ENCODE assay signal across 17 cellular contexts in the genomic region with DNA sequence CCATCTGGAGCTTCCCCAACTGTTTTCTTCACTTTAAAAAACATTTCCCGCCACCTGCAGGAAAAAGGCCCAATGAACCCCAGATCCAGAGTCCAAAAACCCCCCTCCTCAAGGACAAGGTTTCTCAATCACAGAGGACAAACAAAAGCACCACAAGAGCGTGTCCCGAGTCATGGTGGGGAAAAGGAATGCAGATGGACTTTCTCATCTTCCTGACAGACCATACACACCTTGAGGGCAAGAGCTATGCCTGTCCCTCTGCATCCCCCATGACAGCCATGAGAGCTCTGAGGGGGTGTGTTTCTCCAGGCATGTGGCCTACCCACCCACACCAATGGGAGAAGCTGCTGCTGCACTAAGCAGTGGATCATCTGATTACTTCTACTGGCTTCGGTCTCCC. TPM values are rescaled to one million over a fixed set of nuclear protein-coding genes. Genes with fewer than 3 reads are reported as not detected.
DNase-seq lines count a peak whose midpoint lies in the region; ATAC-seq, FAIRE-seq and TF ChIP-seq lines count a peak whose summit lies in the region.
"Had no signal": no experiment of that assay in that cellular context is flagged by ENCODE, and none has a peak within 500 bp of the region (broad histone marks: within the 10 kb centered on the region; RNA-seq: fewer than 3 reads in every experiment).

No MANE protein-coding gene starts in this region.

- peaks cover 6% of the 10 kb centered on the region for H3K4me1 Mint-ChIP-seq in activated T-helper 1 cell treated with anti-CD3 and anti-CD28 coated beads, Interleukin-12 subunit alpha, Interleukin-12 subunit beta, Interleukin-2, Interleukin-4 antibody, amounts not matched to agents 30 ng/mL and 10 ng/mL and 1 ng/mL, durations not matched to agents 14 hours and 24 hours and 36 hours (ENCODE audit: low read depth)
- H3K4me1 Mint-ChIP-seq in neural crest cell = no peaks in the 10 kb centered on the region

- peak overlapping the region; percentile 26; the same call in 1 of the 2 replicates for H3K4me2 ChIP-seq in HepG2 (ENCODE audit: low read depth, low read length)

- no peak for TF ChIP-seq CTCF in HepG2 (CRISPR knock-in tag; IDR thresholded peaks at IDR 0.05)
- TF ChIP-seq CTCF in right lobe of liver (IDR thresholded peaks at IDR 0.05) = no peak
- TF ChIP-seq CTCF in dorsolateral prefrontal cortex (IDR thresholded peaks at IDR 0.05 in 54 of 56, conservative IDR thresholded peaks at IDR 0.05 in 2 of 56; ENCODE audit: low read depth in 1 of 56, partially characterized antibody in 56 of 56) = no peak
- TF ChIP-seq CTCF in neural crest cell (conservative IDR thresholded peaks at IDR 0.05) = no peak

- H3K9ac ChIP-seq in HepG2 (ENCODE audit: insufficient read depth, low read depth, low read length) = 0 out of 2 replicates have a peak overlapping the region, but pooled peaks have one; percentile 13

- DNase-seq in HepG2 (ENCODE audit: low spot score) = peak; percentile 70
- no peak for DNase-seq in right lobe of liver
- DNase-seq in activated T-helper 1 cell treated with anti-CD3 and anti-CD28 coated beads, Interleukin-12 subunit alpha, Interleukin-12 subunit beta, Interleukin-2, Interleukin-4 antibody, amounts not matched to agents 30 ng/mL and 10 ng/mL and 1 ng/mL, durations not matched to agents 14 hours and 24 hours and 36 hours (ENCODE audit: low spot score) = no peak
- DNase-seq in dorsolateral prefrontal cortex = no peak
- DNase-seq in neural crest cell (ENCODE audit: low read depth, low spot score) = no peak
- DNase-seq in urothelium cell line (ENCODE audit: low spot score) = no peak
- no peak for DNase-seq in NCI-H2107 treated with DMSO at 0.1 percent for 48 hours (lab: John Stamatoyannopoulos, UW; ENCODE audit: unreplicated experiment)
- DNase-seq: 8988T; CD4-positive, CD25-positive, alpha-beta regulatory T cell; DMS53; HFFc6; IMR-90 had no signal

- CTCF ChIA-PET in HepG2 (lab: Yijun Ruan, JAX; ENCODE audit: low intra/inter-chr PET ratio, low total read pairs) = no interaction called here

- H3K27me3 Mint-ChIP-seq in activated T-helper 1 cell treated with anti-CD3 and anti-CD28 coated beads, Interleukin-12 subunit alpha, Interleukin-12 subunit beta, Interleukin-2, Interleukin-4 antibody, amounts not matched to agents 30 ng/mL and 10 ng/mL and 1 ng/mL, durations not matched to agents 14 hours and 24 hours and 36 hours (ENCODE audit: insufficient read depth) = no peaks in the 10 kb centered on the region
- no peaks in the 10 kb centered on the region for H3K27me3 Mint-ChIP-seq in neural crest cell (ENCODE audit: low read depth)
- H3K27me3 Mint-ChIP-seq: CD4-positive, CD25-positive, alpha-beta regulatory T cell had no signal

- H3K9me3 Mint-ChIP-seq in activated T-helper 1 cell treated with anti-CD3 and anti-CD28 coated beads, Interleukin-12 subunit alpha, Interleukin-12 subunit beta, Interleukin-2, Interleukin-4 antibody, amounts not matched to agents 30 ng/mL and 10 ng/mL and 1 ng/mL, durations not matched to agents 14 hours and 24 hours and 36 hours = no peaks in the 10 kb centered on the region
- no peaks in the 10 kb centered on the region for H3K9me3 Mint-ChIP-seq in neural crest cell
- H3K9me3 Mint-ChIP-seq: CD4-positive, CD25-positive, alpha-beta regulatory T cell; HFFc6 had no signal

- H3K9me3 ChIP-seq in HepG2 (ENCODE audit: low read length) = no peaks in the 10 kb centered on the region
- H3K9me3 ChIP-seq in right lobe of liver = no peaks in the 10 kb centered on the region
- H3K9me3 ChIP-seq: BLaER1 treated with 17β-estradiol and CSF1 and Interleukin-3, amounts not matched to agents 10 nM and 100 nM; HAP-1 had no signal

- no peak for TF ChIP-seq RAD21 in HepG2 (CRISPR knock-in tag; IDR thresholded peaks at IDR 0.05)

- H3K4me3 ChIP-seq in HepG2 (replicated peaks in 1 of 3; ENCODE audit: insufficient read depth in 1 of 3, low read depth in 2 of 3, low read length in 3 of 3) = no peak overlapping the region
- H3K4me3 ChIP-seq in right lobe of liver = no peak overlapping the region
- no peak overlapping the region for H3K4me3 ChIP-seq in dorsolateral prefrontal cortex
- H3K4me3 ChIP-seq: BLaER1 treated with 17β-estradiol and CSF1 and Interleukin-3, amounts not matched to agents 10 nM and 100 nM; HAP-1 had no signal

- intact Hi-C loops in HepG2 (cut with micrococcal nuclease; ENCODE audit: unreplicated experiment) (loop anchor here (2.0 kb wide), 1 partner anchor 41 kb away; a partner anchor contains a TSS), right lobe of liver (cut with DNase I) (no loop called here), dorsolateral prefrontal cortex (cut with DNase I) (no loop called here)
- intact Hi-C loops in activated T-helper 1 cell treated with anti-CD3 and anti-CD28 coated beads, Interleukin-12 subunit alpha, Interleukin-12 subunit beta, Interleukin-2, Interleukin-4 antibody, amounts not matched to agents 30 ng/mL and 10 ng/mL and 1 ng/mL, durations not matched to agents 14 hours and 24 hours and 36 hours (cut with micrococcal nuclease) = no loop called here

- no TSS peak for BruUV-seq in HepG2 (replicated peaks; lab: Mats Ljungman, UMichigan)

- H3K27me3 ChIP-seq in HepG2 (ENCODE audit: control insufficient read depth in 1 of 2, insufficient read depth in 2 of 2, low read length in 2 of 2) (no peaks in the 10 kb centered on the region), right lobe of liver (no peaks in the 10 kb centered on the region), dorsolateral prefrontal cortex (no peaks in the 10 kb centered on the region)
- H3K27me3 ChIP-seq: BLaER1 treated with 17β-estradiol and CSF1 and Interleukin-3, amounts not matched to agents 10 nM and 100 nM had no signal

- peaks cover 47% of the 10 kb centered on the region for H3K4me1 ChIP-seq in HepG2 (ENCODE audit: insufficient read depth, low read length)
- H3K4me1 ChIP-seq in right lobe of liver = peaks cover 0 to 18% (median 0%) of the 10 kb centered on the region in 4 donors
- H3K4me1 ChIP-seq: HAP-1 had no signal

- H3K79me2 ChIP-seq in HepG2 (ENCODE audit: insufficient read depth, low read length) = no peaks in the 10 kb centered on the region

- TF ChIP-seq EP300 in HepG2 (IDR thresholded peaks at IDR 0.05; ENCODE audit: low read depth in 2 of 2, low read length in 2 of 2) (peak in 1 of 2 experiments; percentile 80; a peak in 2 of 4 replicates), HepG2 (CRISPR knock-in tag; IDR thresholded peaks at IDR 0.05; ENCODE audit: borderline replicate concordance) (no peak)

- POLR2A ChIA-PET in HepG2 (lab: Yijun Ruan, JAX) = interaction anchor here (0.9 to 3.4 kb wide), 12 partner anchors 9 to 84 kb away, joined by 3 to 38 read pairs (median 6); a partner anchor contains a TSS

- TF ChIP-seq POLR2A in HepG2 (IDR thresholded peaks at IDR 0.05; ENCODE audit: insufficient read depth in 1 of 2, low read depth in 2 of 2, low read length in 2 of 2) = no peak
- TF ChIP-seq POLR2A in right lobe of liver (IDR thresholded peaks at IDR 0.05) = no peak

- no peaks in the 10 kb centered on the region for H4K20me1 ChIP-seq in HepG2 (ENCODE audit: insufficient read depth, low read length)

- H2AFZ ChIP-seq in HepG2 (ENCODE audit: low read length) = no peak overlapping the region

- H3K36me3 Mint-ChIP-seq in activated T-helper 1 cell treated with anti-CD3 and anti-CD28 coated beads, Interleukin-12 subunit alpha, Interleukin-12 subunit beta, Interleukin-2, Interleukin-4 antibody, amounts not matched to agents 30 ng/mL and 10 ng/mL and 1 ng/mL, durations not matched to agents 14 hours and 24 hours and 36 hours (ENCODE audit: low read depth) = peaks cover 20% of the 10 kb centered on the region
- H3K36me3 Mint-ChIP-seq in neural crest cell (ENCODE audit: low read depth) = peaks cover 4% of the 10 kb centered on the region

- H3K27ac Mint-ChIP-seq in activated T-helper 1 cell treated with anti-CD3 and anti-CD28 coated beads, Interleukin-12 subunit alpha, Interleukin-12 subunit beta, Interleukin-2, Interleukin-4 antibody, amounts not matched to agents 30 ng/mL and 10 ng/mL and 1 ng/mL, durations not matched to agents 14 hours and 24 hours and 36 hours = peak overlapping the region; percentile 23
- H3K27ac Mint-ChIP-seq in neural crest cell (ENCODE audit: unreplicated experiment) = peak overlapping the region; percentile 78

- no peak overlapping the region for H3K4me3 Mint-ChIP-seq in activated T-helper 1 cell treated with anti-CD3 and anti-CD28 coated beads, Interleukin-12 subunit alpha, Interleukin-12 subunit beta, Interleukin-2, Interleukin-4 antibody, amounts not matched to agents 30 ng/mL and 10 ng/mL and 1 ng/mL, durations not matched to agents 14 hours and 24 hours and 36 hours
- H3K4me3 Mint-ChIP-seq in neural crest cell = no peak overlapping the region
- H3K4me3 Mint-ChIP-seq: CD4-positive, CD25-positive, alpha-beta regulatory T cell; HFFc6 had no signal

- FAIRE-seq in HepG2 (lab: Jason Lieb, UNC) = peak; percentile 89
- no peak for FAIRE-seq in urothelium cell line (lab: Jason Lieb, UNC)
- FAIRE-seq: H1 had no signal

- 29% methylated on average over 4 of the region's 4 CpGs for WGBS in HepG2 (ENCODE audit: low lambda C conversion rate)
- WGBS in right lobe of liver (ENCODE audit: insufficient coverage, low coverage, low lambda C conversion rate, missing lambda C conversion rate) = 67% methylated on average over 2 of the region's 4 CpGs

- in situ Hi-C loops in HepG2 (cut with HindIII; ENCODE audit: extremely low pct_ligation_motif_present, low pct_unique_long_range_greater_than_20kb) = no loop called here

- no peaks in the 10 kb centered on the region for H3K36me3 ChIP-seq in HepG2 (replicated peaks in 1 of 2; ENCODE audit: control insufficient read depth in 1 of 2, insufficient read depth in 2 of 2, low read length in 2 of 2)
- peaks cover 0 to 21% (median 9%) of the 10 kb centered on the region in 4 donors for H3K36me3 ChIP-seq in right lobe of liver

- peak overlapping the region; percentile 53 for H3K27ac ChIP-seq in HepG2 (ENCODE audit: extremely low read length, insufficient read depth, low read length)
- no peak overlapping the region for H3K27ac ChIP-seq in right lobe of liver
- peak overlapping the region in 47 of 59 donors; percentile 18 to 93 (median 81) for H3K27ac ChIP-seq in dorsolateral prefrontal cortex
- H3K27ac ChIP-seq: HL-60 had no signal

- ATAC-seq in HepG2 = peak; percentile 43
- ATAC-seq in right lobe of liver = no peak
- ATAC-seq in GM18520 (IDR thresholded peaks at IDR 0.05; ENCODE audit: unreplicated experiment) = no peak

RNA-seq across cellular contexts. Expression of a gene that starts 9.0 kb away (rescaled TPM):
- total RNA-seq in HepG2 (2016; rRNA removed; fragmentation: Illumina TruSeq; extraction: Trizol) (3.6 and 5.1 TPM in 2 replicates), right lobe of liver (10 to 100 TPM; 15.7 to 25.9 (median 21.3) TPM), dorsolateral prefrontal cortex (10 to 100 TPM; 14.5 to 47.7 (median 28.6) TPM), neural crest cell (21.7 and 22.5 TPM in 2 replicates)
- 0.61 and 1.2 TPM in 2 replicates for total RNA-seq in HepG2 (2016; cell fraction: cytosol; rRNA removed; fragmentation: Illumina TruSeq; extraction: Trizol; ENCODE audit: low read depth)
- total RNA-seq in HepG2 (2016; cell fraction: insoluble cytoplasmic fraction; rRNA removed; fragmentation: Illumina TruSeq; extraction: Trizol) = 2.9 and 4.9 TPM in 2 replicates
- 2.1 TPM in 2 replicates for total RNA-seq in HepG2 (2016; cell fraction: membrane; rRNA removed; fragmentation: Illumina TruSeq; extraction: Trizol)
- total RNA-seq in HepG2 (2016; cell fraction: nucleus; rRNA removed; fragmentation: Illumina TruSeq; extraction: Trizol) = 5.5 and 5.6 TPM in 2 replicates
- polyA plus RNA-seq in HepG2 (2011; rRNA removed) = 6.7 and 8.5 TPM in 2 replicates
- polyA plus RNA-seq in HepG2 (2011; cell fraction: cytosol; rRNA removed) = 5.0 and 6.5 TPM in 2 replicates
- 46.4 and 54.7 TPM in 2 replicates for polyA plus RNA-seq in HepG2 (2011; cell fraction: nucleus; rRNA removed)
- polyA plus RNA-seq in HepG2 (2012) = 8.5 and 12.2 TPM in 2 replicates
- polyA plus RNA-seq in HepG2 (2016; cell fraction: cytosol; fragmentation: Illumina TruSeq; extraction: Trizol; ENCODE audit: low read depth) = 0.38 and 0.54 TPM in 2 replicates
- 2.3 and 3.1 TPM in 2 replicates for polyA plus RNA-seq in HepG2 (2016; cell fraction: insoluble cytoplasmic fraction; fragmentation: Illumina TruSeq; extraction: Trizol; ENCODE audit: low read depth)
- 1.00 and 1.0 TPM in 2 replicates for polyA plus RNA-seq in HepG2 (2016; cell fraction: membrane; fragmentation: Illumina TruSeq; extraction: Trizol; ENCODE audit: low read depth)
- 8.5 and 8.9 TPM in 2 replicates for polyA plus RNA-seq in HepG2 (2016; cell fraction: nucleus; fragmentation: Illumina TruSeq; extraction: Trizol; ENCODE audit: insufficient read depth, low read depth)
- polyA minus RNA-seq in HepG2 (2011; rRNA and poly(A)+ RNA removed; ENCODE audit: low replicate concordance) = 13.3 and 14.3 TPM in 2 replicates
- polyA minus RNA-seq in HepG2 (2011; cell fraction: cytosol; rRNA and poly(A)+ RNA removed) = 4.7 and 7.1 TPM in 2 replicates
- 7.8 and 8.2 TPM in 2 replicates for polyA minus RNA-seq in HepG2 (2011; cell fraction: nucleus; rRNA and poly(A)+ RNA removed)
- 20.9 TPM in 2 replicates for total RNA-seq in activated T-helper 1 cell treated with anti-CD3 and anti-CD28 coated beads, Interleukin-12 subunit alpha, Interleukin-12 subunit beta, Interleukin-2, Interleukin-4 antibody, amounts not matched to agents 30 ng/mL and 10 ng/mL and 1 ng/mL, durations not matched to agents 14 hours and 24 hours and 36 hours

RNA-seq across cellular contexts. Expression of a gene that starts 9.4 kb away (rescaled TPM):
- 7.0 and 7.3 TPM in 2 replicates for total RNA-seq in HepG2 (2016; rRNA removed; fragmentation: Illumina TruSeq; extraction: Trizol)
- 3.1 and 3.3 TPM in 2 replicates for total RNA-seq in HepG2 (2016; cell fraction: cytosol; rRNA removed; fragmentation: Illumina TruSeq; extraction: Trizol; ENCODE audit: low read depth)
- total RNA-seq in HepG2 (2016; cell fraction: insoluble cytoplasmic fraction; rRNA removed; fragmentation: Illumina TruSeq; extraction: Trizol) = 6.8 and 9.0 TPM in 2 replicates
- total RNA-seq in HepG2 (2016; cell fraction: membrane; rRNA removed; fragmentation: Illumina TruSeq; extraction: Trizol) = 3.4 and 3.5 TPM in 2 replicates
- 3.4 and 3.9 TPM in 2 replicates for total RNA-seq in HepG2 (2016; cell fraction: nucleus; rRNA removed; fragmentation: Illumina TruSeq; extraction: Trizol)
- 2.8 and 3.8 TPM in 2 replicates for polyA plus RNA-seq in HepG2 (2011; rRNA removed)
- 4.4 and 5.1 TPM in 2 replicates for polyA plus RNA-seq in HepG2 (2011; cell fraction: cytosol; rRNA removed)
- polyA plus RNA-seq in HepG2 (2011; cell fraction: nucleus; rRNA removed) = 3.3 and 3.5 TPM in 2 replicates
- 1.8 and 3.1 TPM in 2 replicates for polyA plus RNA-seq in HepG2 (2012)
- 2.8 and 3.0 TPM in 2 replicates for polyA plus RNA-seq in HepG2 (2016; cell fraction: cytosol; fragmentation: Illumina TruSeq; extraction: Trizol; ENCODE audit: low read depth)
- 7.2 and 7.5 TPM in 2 replicates for polyA plus RNA-seq in HepG2 (2016; cell fraction: insoluble cytoplasmic fraction; fragmentation: Illumina TruSeq; extraction: Trizol; ENCODE audit: low read depth)
- 2.2 and 2.4 TPM in 2 replicates for polyA plus RNA-seq in HepG2 (2016; cell fraction: membrane; fragmentation: Illumina TruSeq; extraction: Trizol; ENCODE audit: low read depth)
- 6.3 and 6.4 TPM in 2 replicates for polyA plus RNA-seq in HepG2 (2016; cell fraction: nucleus; fragmentation: Illumina TruSeq; extraction: Trizol; ENCODE audit: insufficient read depth, low read depth)
- polyA minus RNA-seq in HepG2 (2011; rRNA and poly(A)+ RNA removed; ENCODE audit: low replicate concordance) = 0.33 and 2.7 TPM in 2 replicates
- 0.79 and 1.4 TPM in 2 replicates for polyA minus RNA-seq in HepG2 (2011; cell fraction: cytosol; rRNA and poly(A)+ RNA removed)
- 0.52 and 0.62 TPM in 2 replicates for polyA minus RNA-seq in HepG2 (2011; cell fraction: nucleus; rRNA and poly(A)+ RNA removed)
- total RNA-seq in right lobe of liver = 100 to 1,000 TPM in 3 of 6 experiments, 10 to 100 TPM in 3; 13.7 to 470 (median 107) TPM
- 0.54 and 0.60 TPM in 2 replicates for total RNA-seq in activated T-helper 1 cell treated with anti-CD3 and anti-CD28 coated beads, Interleukin-12 subunit alpha, Interleukin-12 subunit beta, Interleukin-2, Interleukin-4 antibody, amounts not matched to agents 30 ng/mL and 10 ng/mL and 1 ng/mL, durations not matched to agents 14 hours and 24 hours and 36 hours
- total RNA-seq in dorsolateral prefrontal cortex = 1 to 10 TPM; 1.0 to 9.9 (median 3.9) TPM
- 1.5 and 1.8 TPM in 2 replicates for total RNA-seq in neural crest cell
- total RNA-seq: IMR-90 had no signal

RNA-seq across cellular contexts. Expression of a gene that starts 14.4 kb away (rescaled TPM):
- total RNA-seq in HepG2 (2016; rRNA removed; fragmentation: Illumina TruSeq; extraction: Trizol) = 55.6 and 60.4 TPM in 2 replicates
- 8.7 and 10.0 TPM in 2 replicates for total RNA-seq in HepG2 (2016; cell fraction: cytosol; rRNA removed; fragmentation: Illumina TruSeq; extraction: Trizol; ENCODE audit: low read depth)
- 50.4 and 57.8 TPM in 2 replicates for total RNA-seq in HepG2 (2016; cell fraction: insoluble cytoplasmic fraction; rRNA removed; fragmentation: Illumina TruSeq; extraction: Trizol)
- total RNA-seq in HepG2 (2016; cell fraction: membrane; rRNA removed; fragmentation: Illumina TruSeq; extraction: Trizol) = 26.0 and 26.2 TPM in 2 replicates
- total RNA-seq in HepG2 (2016; cell fraction: nucleus; rRNA removed; fragmentation: Illumina TruSeq; extraction: Trizol) = 32.7 and 35.1 TPM in 2 replicates
- 39.4 and 53.7 TPM in 2 replicates for polyA plus RNA-seq in HepG2 (2011; rRNA removed)
- 41.3 and 44.3 TPM in 2 replicates for polyA plus RNA-seq in HepG2 (2011; cell fraction: cytosol; rRNA removed)
- 50.5 and 51.8 TPM in 2 replicates for polyA plus RNA-seq in HepG2 (2011; cell fraction: nucleus; rRNA removed)
- polyA plus RNA-seq in HepG2 (2012) = 34.9 and 36.8 TPM in 2 replicates
- polyA plus RNA-seq in HepG2 (2016; cell fraction: cytosol; fragmentation: Illumina TruSeq; extraction: Trizol; ENCODE audit: low read depth) = 7.3 and 8.1 TPM in 2 replicates
- 57.4 and 66.7 TPM in 2 replicates for polyA plus RNA-seq in HepG2 (2016; cell fraction: insoluble cytoplasmic fraction; fragmentation: Illumina TruSeq; extraction: Trizol; ENCODE audit: low read depth)
- 15.9 and 19.4 TPM in 2 replicates for polyA plus RNA-seq in HepG2 (2016; cell fraction: membrane; fragmentation: Illumina TruSeq; extraction: Trizol; ENCODE audit: low read depth)
- 64.1 and 68.3 TPM in 2 replicates for polyA plus RNA-seq in HepG2 (2016; cell fraction: nucleus; fragmentation: Illumina TruSeq; extraction: Trizol; ENCODE audit: insufficient read depth, low read depth)
- 93.1 and 95.5 TPM in 2 replicates for polyA minus RNA-seq in HepG2 (2011; rRNA and poly(A)+ RNA removed; ENCODE audit: low replicate concordance)
- polyA minus RNA-seq in HepG2 (2011; cell fraction: cytosol; rRNA and poly(A)+ RNA removed) = 33.1 and 38.4 TPM in 2 replicates
- polyA minus RNA-seq in HepG2 (2011; cell fraction: nucleus; rRNA and poly(A)+ RNA removed) = 16.5 and 18.2 TPM in 2 replicates
- 10 to 100 TPM; 11.5 to 24.0 (median 16.3) TPM for total RNA-seq in right lobe of liver
- total RNA-seq in activated T-helper 1 cell treated with anti-CD3 and anti-CD28 coated beads, Interleukin-12 subunit alpha, Interleukin-12 subunit beta, Interleukin-2, Interleukin-4 antibody, amounts not matched to agents 30 ng/mL and 10 ng/mL and 1 ng/mL, durations not matched to agents 14 hours and 24 hours and 36 hours = 52.1 and 53.4 TPM in 2 replicates
- total RNA-seq in dorsolateral prefrontal cortex = 10 to 100 TPM; 37.6 to 92.6 (median 66.9) TPM
- 67.5 and 67.6 TPM in 2 replicates for total RNA-seq in neural crest cell

RNA-seq across cellular contexts. Expression of a gene that starts 40.7 kb away (rescaled TPM):
- total RNA-seq in HepG2 (2016; rRNA removed; fragmentation: Illumina TruSeq; extraction: Trizol) = 31.4 and 60.2 TPM in 2 replicates
- total RNA-seq in HepG2 (2016; cell fraction: cytosol; rRNA removed; fragmentation: Illumina TruSeq; extraction: Trizol; ENCODE audit: low read depth) = 25.4 and 31.7 TPM in 2 replicates
- 32.0 and 60.7 TPM in 2 replicates for total RNA-seq in HepG2 (2016; cell fraction: insoluble cytoplasmic fraction; rRNA removed; fragmentation: Illumina TruSeq; extraction: Trizol)
- total RNA-seq in HepG2 (2016; cell fraction: membrane; rRNA removed; fragmentation: Illumina TruSeq; extraction: Trizol) = 38.9 and 45.0 TPM in 2 replicates
- 42.6 and 49.4 TPM in 2 replicates for total RNA-seq in HepG2 (2016; cell fraction: nucleus; rRNA removed; fragmentation: Illumina TruSeq; extraction: Trizol)
- 38.3 and 42.3 TPM in 2 replicates for polyA plus RNA-seq in HepG2 (2011; rRNA removed)
- 43.4 and 51.8 TPM in 2 replicates for polyA plus RNA-seq in HepG2 (2011; cell fraction: cytosol; rRNA removed)
- polyA plus RNA-seq in HepG2 (2011; cell fraction: nucleus; rRNA removed) = 30.8 and 35.3 TPM in 2 replicates
- polyA plus RNA-seq in HepG2 (2012) = 51.7 and 54.0 TPM in 2 replicates
- 38.7 and 48.0 TPM in 2 replicates for polyA plus RNA-seq in HepG2 (2016; cell fraction: cytosol; fragmentation: Illumina TruSeq; extraction: Trizol; ENCODE audit: low read depth)
- 35.6 and 38.7 TPM in 2 replicates for polyA plus RNA-seq in HepG2 (2016; cell fraction: insoluble cytoplasmic fraction; fragmentation: Illumina TruSeq; extraction: Trizol; ENCODE audit: low read depth)
- 44.3 and 50.0 TPM in 2 replicates for polyA plus RNA-seq in HepG2 (2016; cell fraction: membrane; fragmentation: Illumina TruSeq; extraction: Trizol; ENCODE audit: low read depth)
- polyA plus RNA-seq in HepG2 (2016; cell fraction: nucleus; fragmentation: Illumina TruSeq; extraction: Trizol; ENCODE audit: insufficient read depth, low read depth) = 94.9 and 101 TPM in 2 replicates
- 28.5 and 45.2 TPM in 2 replicates for polyA minus RNA-seq in HepG2 (2011; rRNA and poly(A)+ RNA removed; ENCODE audit: low replicate concordance)
- polyA minus RNA-seq in HepG2 (2011; cell fraction: cytosol; rRNA and poly(A)+ RNA removed) = 16.2 and 20.4 TPM in 2 replicates
- polyA minus RNA-seq in HepG2 (2011; cell fraction: nucleus; rRNA and poly(A)+ RNA removed) = 9.7 and 11.9 TPM in 2 replicates
- 10 to 100 TPM; 11.1 to 75.4 (median 28.8) TPM for total RNA-seq in right lobe of liver
- 47.2 and 49.2 TPM in 2 replicates for total RNA-seq in activated T-helper 1 cell treated with anti-CD3 and anti-CD28 coated beads, Interleukin-12 subunit alpha, Interleukin-12 subunit beta, Interleukin-2, Interleukin-4 antibody, amounts not matched to agents 30 ng/mL and 10 ng/mL and 1 ng/mL, durations not matched to agents 14 hours and 24 hours and 36 hours
- total RNA-seq in dorsolateral prefrontal cortex = 10 to 100 TPM; 33.3 to 56.8 (median 43.9) TPM
- 61.3 and 62.6 TPM in 2 replicates for total RNA-seq in neural crest cell

RNA-seq across cellular contexts. Expression of a gene that starts 43.8 kb away (rescaled TPM):
- 86.2 and 110 TPM in 2 replicates for total RNA-seq in HepG2 (2016; rRNA removed; fragmentation: Illumina TruSeq; extraction: Trizol)
- total RNA-seq in HepG2 (2016; cell fraction: cytosol; rRNA removed; fragmentation: Illumina TruSeq; extraction: Trizol; ENCODE audit: low read depth) = 73.4 and 74.1 TPM in 2 replicates
- 91.8 and 113 TPM in 2 replicates for total RNA-seq in HepG2 (2016; cell fraction: insoluble cytoplasmic fraction; rRNA removed; fragmentation: Illumina TruSeq; extraction: Trizol)
- total RNA-seq in HepG2 (2016; cell fraction: membrane; rRNA removed; fragmentation: Illumina TruSeq; extraction: Trizol) = 73.5 and 81.5 TPM in 2 replicates
- 28.1 and 30.3 TPM in 2 replicates for total RNA-seq in HepG2 (2016; cell fraction: nucleus; rRNA removed; fragmentation: Illumina TruSeq; extraction: Trizol)
- polyA plus RNA-seq in HepG2 (2011; rRNA removed) = 75.6 and 76.6 TPM in 2 replicates
- polyA plus RNA-seq in HepG2 (2011; cell fraction: cytosol; rRNA removed) = 82.4 and 83.4 TPM in 2 replicates
- 22.5 and 25.9 TPM in 2 replicates for polyA plus RNA-seq in HepG2 (2011; cell fraction: nucleus; rRNA removed)
- 72.3 and 76.5 TPM in 2 replicates for polyA plus RNA-seq in HepG2 (2012)
- polyA plus RNA-seq in HepG2 (2016; cell fraction: cytosol; fragmentation: Illumina TruSeq; extraction: Trizol; ENCODE audit: low read depth) = 90.9 and 98.9 TPM in 2 replicates
- polyA plus RNA-seq in HepG2 (2016; cell fraction: insoluble cytoplasmic fraction; fragmentation: Illumina TruSeq; extraction: Trizol; ENCODE audit: low read depth) = 153 and 161 TPM in 2 replicates
- 89.0 and 95.5 TPM in 2 replicates for polyA plus RNA-seq in HepG2 (2016; cell fraction: membrane; fragmentation: Illumina TruSeq; extraction: Trizol; ENCODE audit: low read depth)
- 64.2 and 67.4 TPM in 2 replicates for polyA plus RNA-seq in HepG2 (2016; cell fraction: nucleus; fragmentation: Illumina TruSeq; extraction: Trizol; ENCODE audit: insufficient read depth, low read depth)
- 46.4 and 87.1 TPM in 2 replicates for polyA minus RNA-seq in HepG2 (2011; rRNA and poly(A)+ RNA removed; ENCODE audit: low replicate concordance)
- 19.0 and 23.8 TPM in 2 replicates for polyA minus RNA-seq in HepG2 (2011; cell fraction: cytosol; rRNA and poly(A)+ RNA removed)
- 15.2 and 18.8 TPM in 2 replicates for polyA minus RNA-seq in HepG2 (2011; cell fraction: nucleus; rRNA and poly(A)+ RNA removed)
- 10 to 100 TPM; 19.1 to 39.1 (median 25.2) TPM for total RNA-seq in right lobe of liver
- total RNA-seq in activated T-helper 1 cell treated with anti-CD3 and anti-CD28 coated beads, Interleukin-12 subunit alpha, Interleukin-12 subunit beta, Interleukin-2, Interleukin-4 antibody, amounts not matched to agents 30 ng/mL and 10 ng/mL and 1 ng/mL, durations not matched to agents 14 hours and 24 hours and 36 hours = 89.3 and 92.7 TPM in 2 replicates
- 10 to 100 TPM; 35.0 to 82.2 (median 58.5) TPM for total RNA-seq in dorsolateral prefrontal cortex
- 94.7 and 102 TPM in 2 replicates for total RNA-seq in neural crest cell

Comparison
In these comparisons a context has a peak if more than half of its experiments do, and no peak if none do; other contexts are left out.
1. H3K27ac ChIP-seq: peak in HepG2 (single experiment) and dorsolateral prefrontal cortex (47 of 59); none in right lobe of liver (0 of 3).